Comparison of ENCODE assay signal across 20 cellular contexts in genomic region chr1:111504097-111504496, GRCh38. TPM values are rescaled to one million over a fixed set of nuclear protein-coding genes. Genes with fewer than 3 reads are reported as not detected.
DNase-seq lines count a peak whose midpoint lies in the region; ATAC-seq, FAIRE-seq and TF ChIP-seq lines count a peak whose summit lies in the region.
"Had no signal": no experiment of that assay in that cellular context is flagged by ENCODE, and none has a peak within 500 bp of the region (broad histone marks: within the 10 kb centered on the region; RNA-seq: fewer than 3 reads in every experiment).

No MANE protein-coding gene starts in this region.

- CTCF ChIA-PET in HepG2 (lab: Yijun Ruan, JAX; ENCODE audit: low intra/inter-chr PET ratio, low total read pairs): no interaction called here

- no peak for FAIRE-seq in HepG2 (lab: Jason Lieb, UNC)
- FAIRE-seq: kidney had no signal

- WGBS in HepG2 (ENCODE audit: low lambda C conversion rate): 23% methylated on average over 4 of the region's 6 CpGs
- WGBS in right lobe of liver (ENCODE audit: insufficient coverage, low coverage, low lambda C conversion rate, missing lambda C conversion rate): 69% methylated on average over 4 of the region's 6 CpGs

- TF ChIP-seq EP300 in HepG2 (IDR thresholded peaks at IDR 0.05; ENCODE audit: low read depth in 2 of 2, low read length in 2 of 2) (no peak), HepG2 (CRISPR knock-in tag; IDR thresholded peaks at IDR 0.05; ENCODE audit: borderline replicate concordance) (no peak)

- POLR2A ChIA-PET in HepG2 (lab: Yijun Ruan, JAX): interaction anchor here (1.2 kb wide), 1 partner anchor 22 kb away, joined by 4 read pairs; no protein-coding TSS in a partner anchor

- DNase-seq in HepG2 (ENCODE audit: low spot score) (no peak), right lobe of liver (no peak), SIG-M5 (lab: John Stamatoyannopoulos, UW) (no peak), mucosa of descending colon (no peak), cerebellar cortex (ENCODE audit: low spot score) (no peak), G401 (ENCODE audit: low spot score) (no peak)
- DNase-seq: activated naive CD8-positive, alpha-beta T cell treated with anti-CD3 and anti-CD28 coated beads, Interleukin-2, amount 50 U/mL, for 24 hours; GOT3; kidney; NCI-H1092 treated with DMSO at 0.1 percent for 48 hours; NCI-H774; stimulated activated CD4-positive, alpha-beta T cell treated with anti-CD3 and anti-CD28 coated beads, Interleukin-2, amount 100 ng/mL, for 48 hours had no signal

- H3K4me2 ChIP-seq in HepG2 (ENCODE audit: low read depth, low read length) (peak overlapping the region; percentile 32; the same call in 1 of the 2 replicates), SU-DHL-6 (ENCODE audit: low read depth, low read length, poor library complexity, severe bottlenecking) (no peak overlapping the region)

- no TSS peak for BruUV-seq in HepG2 (replicated peaks; lab: Mats Ljungman, UMichigan)

- H3K36me3 ChIP-seq in HepG2 (replicated peaks in 1 of 2; ENCODE audit: control insufficient read depth in 1 of 2, insufficient read depth in 2 of 2, low read length in 2 of 2) (no peaks in the 10 kb centered on the region), right lobe of liver (no peaks in the 10 kb centered on the region), SU-DHL-6 (ENCODE audit: low read length) (no peaks in the 10 kb centered on the region), mucosa of descending colon (ENCODE audit: low read depth) (no peaks in the 10 kb centered on the region)

- H3K9me3 ChIP-seq in HepG2 (ENCODE audit: low read length) (no peaks in the 10 kb centered on the region), right lobe of liver (no peaks in the 10 kb centered on the region), SU-DHL-6 (ENCODE audit: insufficient read depth, low read length) (no peaks in the 10 kb centered on the region), mucosa of descending colon (no peaks in the 10 kb centered on the region)

- no peak for TF ChIP-seq CTCF in HepG2 (CRISPR knock-in tag; IDR thresholded peaks at IDR 0.05)
- TF ChIP-seq CTCF in right lobe of liver (IDR thresholded peaks at IDR 0.05): no peak
- TF ChIP-seq CTCF in SU-DHL-6 (IDR thresholded peaks at IDR 0.05; ENCODE audit: insufficient read depth, low read length, poor library complexity, severe bottlenecking): no peak
- no peak for TF ChIP-seq CTCF in mucosa of descending colon (IDR thresholded peaks at IDR 0.05)

- H3F3A ChIP-seq in SU-DHL-6 (ENCODE audit: insufficient read depth): peaks cover 24% of the 10 kb centered on the region

- no peak overlapping the region for H3K9ac ChIP-seq in HepG2 (ENCODE audit: insufficient read depth, low read depth, low read length)
- no peak overlapping the region for H3K9ac ChIP-seq in SU-DHL-6 (ENCODE audit: low read length)

- H3K4me3 ChIP-seq in HepG2 (replicated peaks in 1 of 3; ENCODE audit: insufficient read depth in 1 of 3, low read depth in 2 of 3, low read length in 3 of 3) (no peak overlapping the region), right lobe of liver (no peak overlapping the region), SU-DHL-6 (ENCODE audit: insufficient read depth, low read length, poor library complexity, severe bottlenecking) (no peak overlapping the region), mucosa of descending colon (no peak overlapping the region)

- H3K27me3 ChIP-seq in HepG2 (ENCODE audit: control insufficient read depth in 1 of 2, insufficient read depth in 2 of 2, low read length in 2 of 2): no peaks in the 10 kb centered on the region; a peak in 1 of 5 replicates
- no peaks in the 10 kb centered on the region for H3K27me3 ChIP-seq in right lobe of liver
- no peaks in the 10 kb centered on the region for H3K27me3 ChIP-seq in SU-DHL-6 (ENCODE audit: low read length)
- H3K27me3 ChIP-seq in layer of hippocampus (ENCODE audit: control insufficient read depth, insufficient read depth, low read length): no peaks in the 10 kb centered on the region

- intact Hi-C loops in HepG2 (cut with micrococcal nuclease; ENCODE audit: unreplicated experiment): loop anchor here (1.0 kb wide), 1 partner anchor 15 kb away; no protein-coding TSS in a partner anchor
- intact Hi-C loops in right lobe of liver (cut with DNase I): loop anchor here in 1 of 2 donors (10.0 kb wide), 1 partner anchor 161 kb away; no protein-coding TSS in a partner anchor
- intact Hi-C loops in mucosa of descending colon (cut with DNase I, micrococcal nuclease): loop anchor here in 1 of 2 donors (10.0 kb wide), 1 partner anchor 241 kb away; no protein-coding TSS in a partner anchor

- TF ChIP-seq POLR2A in HepG2 (IDR thresholded peaks at IDR 0.05; ENCODE audit: insufficient read depth in 1 of 2, low read depth in 2 of 2, low read length in 2 of 2) (no peak), right lobe of liver (IDR thresholded peaks at IDR 0.05) (no peak)

- H3K27ac ChIP-seq in HepG2 (ENCODE audit: extremely low read length, insufficient read depth, low read length): no peak overlapping the region
- peak overlapping the region in 1 of 3 donors; percentile 13 for H3K27ac ChIP-seq in right lobe of liver
- H3K27ac ChIP-seq in SU-DHL-6 (ENCODE audit: low read depth, low read length): no peak overlapping the region
- peak overlapping the region; percentile 43 for H3K27ac ChIP-seq in layer of hippocampus (ENCODE audit: low read depth, low read length)

- H3K4me1 ChIP-seq in HepG2 (ENCODE audit: insufficient read depth, low read length): peaks cover 44% of the 10 kb centered on the region
- H3K4me1 ChIP-seq in right lobe of liver: peaks cover 0 to 6% (median 4%) of the 10 kb centered on the region in 4 donors
- H3K4me1 ChIP-seq in mucosa of descending colon (ENCODE audit: low read depth): peaks cover 17% of the 10 kb centered on the region

- in situ Hi-C loops in HepG2 (cut with HindIII; ENCODE audit: extremely low pct_ligation_motif_present, low pct_unique_long_range_greater_than_20kb) (loop anchor here (10.0 kb wide), 1 partner anchor 121 kb away; no protein-coding TSS in a partner anchor), G401 (cut with HindIII; ENCODE audit: low sequenced_read_pairs) (no loop called here)

- H3K9me2 ChIP-seq in SU-DHL-6 (replicated peaks; ENCODE audit: insufficient read depth, low read length): no peaks in the 10 kb centered on the region

- no peaks in the 10 kb centered on the region for H3K79me2 ChIP-seq in HepG2 (ENCODE audit: insufficient read depth, low read length)
- H3K79me2 ChIP-seq in SU-DHL-6 (ENCODE audit: insufficient read depth, low read length): no peaks in the 10 kb centered on the region

- H4K20me1 ChIP-seq in HepG2 (ENCODE audit: insufficient read depth, low read length) (no peaks in the 10 kb centered on the region), SU-DHL-6 (ENCODE audit: low read depth, low read length) (no peaks in the 10 kb centered on the region)

- H2AFZ ChIP-seq in HepG2 (ENCODE audit: low read length): no peak overlapping the region
- peak overlapping the region; percentile 82 for H2AFZ ChIP-seq in SU-DHL-6 (ENCODE audit: low read depth, low read length, severe bottlenecking)

- no peak for ATAC-seq in HepG2
- no peak for ATAC-seq in right lobe of liver
- ATAC-seq in mucosa of descending colon: no peak
- ATAC-seq: activated naive CD8-positive, alpha-beta T cell treated with anti-CD3 and anti-CD28 coated beads, Interleukin-2, amount 50 U/mL, for 24 hours; WTC11 had no signal

- TF ChIP-seq RAD21 in HepG2 (CRISPR knock-in tag; IDR thresholded peaks at IDR 0.05): no peak

RNA-seq across cellular contexts. Expression of gene ADORA3, which starts 0.7 kb away (rescaled TPM):
- total RNA-seq in HepG2 (2016; rRNA removed; fragmentation: Illumina TruSeq; extraction: Trizol) (not detected in 2 replicates), right lobe of liver (1 to 10 TPM; 2.7 to 6.3 (median 3.9) TPM), mucosa of descending colon (1 to 10 TPM; 1.3 to 8.4 (median 7.5) TPM)
- total RNA-seq in HepG2 (2016; cell fraction: cytosol; rRNA removed; fragmentation: Illumina TruSeq; extraction: Trizol; ENCODE audit: low read depth): not detected in 2 replicates
- total RNA-seq in HepG2 (2016; cell fraction: insoluble cytoplasmic fraction; rRNA removed; fragmentation: Illumina TruSeq; extraction: Trizol): not detected in 2 replicates
- total RNA-seq in HepG2 (2016; cell fraction: membrane; rRNA removed; fragmentation: Illumina TruSeq; extraction: Trizol): not detected in 2 replicates
- not detected in 2 replicates for total RNA-seq in HepG2 (2016; cell fraction: nucleus; rRNA removed; fragmentation: Illumina TruSeq; extraction: Trizol)
- polyA plus RNA-seq in HepG2 (2011; rRNA removed): 0.09 TPM in 1 of 2 replicates, not detected in the other
- polyA plus RNA-seq in HepG2 (2011; cell fraction: cytosol; rRNA removed): 0.04 TPM in 1 of 2 replicates, not detected in the other
- polyA plus RNA-seq in HepG2 (2011; cell fraction: nucleus; rRNA removed): not detected in 2 replicates
- polyA plus RNA-seq in HepG2 (2012): not detected in 2 replicates
- polyA plus RNA-seq in HepG2 (2016; cell fraction: cytosol; fragmentation: Illumina TruSeq; extraction: Trizol; ENCODE audit: low read depth): not detected in 2 replicates
- not detected in 2 replicates for polyA plus RNA-seq in HepG2 (2016; cell fraction: insoluble cytoplasmic fraction; fragmentation: Illumina TruSeq; extraction: Trizol; ENCODE audit: low read depth)
- polyA plus RNA-seq in HepG2 (2016; cell fraction: membrane; fragmentation: Illumina TruSeq; extraction: Trizol; ENCODE audit: low read depth): not detected in 2 replicates
- polyA plus RNA-seq in HepG2 (2016; cell fraction: nucleus; fragmentation: Illumina TruSeq; extraction: Trizol; ENCODE audit: insufficient read depth, low read depth): not detected in 2 replicates
- polyA minus RNA-seq in HepG2 (2011; rRNA and poly(A)+ RNA removed; ENCODE audit: low replicate concordance): 0.44 TPM in 1 of 2 replicates, not detected in the other
- not detected in 2 replicates for polyA minus RNA-seq in HepG2 (2011; cell fraction: cytosol; rRNA and poly(A)+ RNA removed)
- not detected in 2 replicates for polyA minus RNA-seq in HepG2 (2011; cell fraction: nucleus; rRNA and poly(A)+ RNA removed)
- total RNA-seq in G401 (2014; rRNA removed; shearing (Covaris generic)): not detected in 2 replicates
- total RNA-seq: activated CD8-positive, alpha-beta memory T cell treated with anti-CD3 and anti-CD28 coated beads for 36 hours; mononuclear cell; osteoblast had no signal
- polyA plus RNA-seq: AG04450 had no signal

RNA-seq across cellular contexts. Expression of gene TMIGD3, which starts 0.7 kb away (rescaled TPM):
- total RNA-seq in HepG2 (2016; rRNA removed; fragmentation: Illumina TruSeq; extraction: Trizol): not detected in 2 replicates
- total RNA-seq in HepG2 (2016; cell fraction: cytosol; rRNA removed; fragmentation: Illumina TruSeq; extraction: Trizol; ENCODE audit: low read depth): not detected in 2 replicates
- total RNA-seq in HepG2 (2016; cell fraction: insoluble cytoplasmic fraction; rRNA removed; fragmentation: Illumina TruSeq; extraction: Trizol): not detected in 2 replicates
- total RNA-seq in HepG2 (2016; cell fraction: membrane; rRNA removed; fragmentation: Illumina TruSeq; extraction: Trizol): not detected in 2 replicates
- total RNA-seq in HepG2 (2016; cell fraction: nucleus; rRNA removed; fragmentation: Illumina TruSeq; extraction: Trizol): not detected in 2 replicates
- polyA plus RNA-seq in HepG2 (2011; rRNA removed): not detected in 2 replicates
- polyA plus RNA-seq in HepG2 (2011; cell fraction: cytosol; rRNA removed): 0.13 TPM in 1 of 2 replicates, not detected in the other
- polyA plus RNA-seq in HepG2 (2011; cell fraction: nucleus; rRNA removed): not detected in 2 replicates
- not detected in 2 replicates for polyA plus RNA-seq in HepG2 (2012)
- polyA plus RNA-seq in HepG2 (2016; cell fraction: cytosol; fragmentation: Illumina TruSeq; extraction: Trizol; ENCODE audit: low read depth): not detected in 2 replicates
- not detected in 2 replicates for polyA plus RNA-seq in HepG2 (2016; cell fraction: insoluble cytoplasmic fraction; fragmentation: Illumina TruSeq; extraction: Trizol; ENCODE audit: low read depth)
- not detected in 2 replicates for polyA plus RNA-seq in HepG2 (2016; cell fraction: membrane; fragmentation: Illumina TruSeq; extraction: Trizol; ENCODE audit: low read depth)
- polyA plus RNA-seq in HepG2 (2016; cell fraction: nucleus; fragmentation: Illumina TruSeq; extraction: Trizol; ENCODE audit: insufficient read depth, low read depth): not detected in 2 replicates
- polyA minus RNA-seq in HepG2 (2011; rRNA and poly(A)+ RNA removed; ENCODE audit: low replicate concordance): not detected in 2 replicates
- not detected in 2 replicates for polyA minus RNA-seq in HepG2 (2011; cell fraction: cytosol; rRNA and poly(A)+ RNA removed)
- polyA minus RNA-seq in HepG2 (2011; cell fraction: nucleus; rRNA and poly(A)+ RNA removed): not detected in 2 replicates
- 1 to 10 TPM; 2.4 to 9.7 (median 5.8) TPM for total RNA-seq in right lobe of liver
- total RNA-seq in mucosa of descending colon: 1 to 10 TPM in 2 of 3 donors, under 1 TPM in 1; 0.87 to 5.0 (median 3.5) TPM
- total RNA-seq in G401 (2014; rRNA removed; shearing (Covaris generic)): not detected in 2 replicates
- total RNA-seq: activated T-helper 1 cell treated with anti-CD3 and anti-CD28 coated beads, Interleukin-12 subunit alpha, Interleukin-12 subunit beta, Interleukin-2, Interleukin-4 antibody, amounts not matched to agents 30 ng/mL and 10 ng/mL and 1 ng/mL, durations not matched to agents 14 hours and 24 hours and 36 hours; mononuclear cell; osteoblast; WTC11 had no signal
- polyA plus RNA-seq: AG04450 had no signal

RNA-seq across cellular contexts. Expression of gene C1orf162, which starts 30.3 kb away (rescaled TPM):
- 0.27 TPM in 1 of 2 replicates, not detected in the other for total RNA-seq in HepG2 (2016; rRNA removed; fragmentation: Illumina TruSeq; extraction: Trizol)
- total RNA-seq in HepG2 (2016; cell fraction: cytosol; rRNA removed; fragmentation: Illumina TruSeq; extraction: Trizol; ENCODE audit: low read depth): not detected in 2 replicates
- total RNA-seq in HepG2 (2016; cell fraction: insoluble cytoplasmic fraction; rRNA removed; fragmentation: Illumina TruSeq; extraction: Trizol): 0.28 TPM in 1 of 2 replicates, not detected in the other
- 0.10 and 0.12 TPM in 2 replicates for total RNA-seq in HepG2 (2016; cell fraction: membrane; rRNA removed; fragmentation: Illumina TruSeq; extraction: Trizol)
- 0.22 and 0.81 TPM in 2 replicates for total RNA-seq in HepG2 (2016; cell fraction: nucleus; rRNA removed; fragmentation: Illumina TruSeq; extraction: Trizol)
- 0.61 and 0.89 TPM in 2 replicates for polyA plus RNA-seq in HepG2 (2011; rRNA removed)
- 0.15 and 0.34 TPM in 2 replicates for polyA plus RNA-seq in HepG2 (2011; cell fraction: cytosol; rRNA removed)
- polyA plus RNA-seq in HepG2 (2011; cell fraction: nucleus; rRNA removed): 2.7 and 3.0 TPM in 2 replicates
- polyA plus RNA-seq in HepG2 (2012): 0.66 and 0.83 TPM in 2 replicates
- 0.16 and 0.20 TPM in 2 replicates for polyA plus RNA-seq in HepG2 (2016; cell fraction: cytosol; fragmentation: Illumina TruSeq; extraction: Trizol; ENCODE audit: low read depth)
- not detected in 2 replicates for polyA plus RNA-seq in HepG2 (2016; cell fraction: insoluble cytoplasmic fraction; fragmentation: Illumina TruSeq; extraction: Trizol; ENCODE audit: low read depth)
- 0.19 and 0.20 TPM in 2 replicates for polyA plus RNA-seq in HepG2 (2016; cell fraction: membrane; fragmentation: Illumina TruSeq; extraction: Trizol; ENCODE audit: low read depth)
- 0.85 and 1.2 TPM in 2 replicates for polyA plus RNA-seq in HepG2 (2016; cell fraction: nucleus; fragmentation: Illumina TruSeq; extraction: Trizol; ENCODE audit: insufficient read depth, low read depth)
- polyA minus RNA-seq in HepG2 (2011; rRNA and poly(A)+ RNA removed; ENCODE audit: low replicate concordance): 0.33 TPM in 1 of 2 replicates, not detected in the other
- not detected in 2 replicates for polyA minus RNA-seq in HepG2 (2011; cell fraction: cytosol; rRNA and poly(A)+ RNA removed)
- polyA minus RNA-seq in HepG2 (2011; cell fraction: nucleus; rRNA and poly(A)+ RNA removed): 1.4 and 1.9 TPM in 2 replicates
- total RNA-seq in right lobe of liver: 10 to 100 TPM in 2 of 6 experiments, 1 to 10 TPM in 4; 6.1 to 16.9 (median 9.3) TPM
- 10 to 100 TPM in 2 of 3 donors, 1 to 10 TPM in 1; 4.2 to 21.5 (median 14.7) TPM for total RNA-seq in mucosa of descending colon
- 0.51 TPM in 1 of 2 replicates, not detected in the other for total RNA-seq in G401 (2014; rRNA removed; shearing (Covaris generic))

RNA-seq across cellular contexts. Expression of gene ATP5PB, which starts 54.8 kb away (rescaled TPM):
- total RNA-seq in HepG2 (2016; rRNA removed; fragmentation: Illumina TruSeq; extraction: Trizol) (541 and 772 TPM in 2 replicates), right lobe of liver (100 to 1,000 TPM; 128 to 152 (median 148) TPM), mucosa of descending colon (100 to 1,000 TPM; 274 to 427 (median 390) TPM)
- 74.4 and 81.4 TPM in 2 replicates for total RNA-seq in HepG2 (2016; cell fraction: cytosol; rRNA removed; fragmentation: Illumina TruSeq; extraction: Trizol; ENCODE audit: low read depth)
- total RNA-seq in HepG2 (2016; cell fraction: insoluble cytoplasmic fraction; rRNA removed; fragmentation: Illumina TruSeq; extraction: Trizol): 539 and 786 TPM in 2 replicates
- 177 and 193 TPM in 2 replicates for total RNA-seq in HepG2 (2016; cell fraction: membrane; rRNA removed; fragmentation: Illumina TruSeq; extraction: Trizol)
- total RNA-seq in HepG2 (2016; cell fraction: nucleus; rRNA removed; fragmentation: Illumina TruSeq; extraction: Trizol): 163 and 174 TPM in 2 replicates
- 209 and 297 TPM in 2 replicates for polyA plus RNA-seq in HepG2 (2011; rRNA removed)
- 185 and 234 TPM in 2 replicates for polyA plus RNA-seq in HepG2 (2011; cell fraction: cytosol; rRNA removed)
- polyA plus RNA-seq in HepG2 (2011; cell fraction: nucleus; rRNA removed): 41.9 and 44.4 TPM in 2 replicates
- polyA plus RNA-seq in HepG2 (2012): 196 and 251 TPM in 2 replicates
- 96.2 and 101 TPM in 2 replicates for polyA plus RNA-seq in HepG2 (2016; cell fraction: cytosol; fragmentation: Illumina TruSeq; extraction: Trizol; ENCODE audit: low read depth)
- polyA plus RNA-seq in HepG2 (2016; cell fraction: insoluble cytoplasmic fraction; fragmentation: Illumina TruSeq; extraction: Trizol; ENCODE audit: low read depth): 672 and 700 TPM in 2 replicates
- 146 and 153 TPM in 2 replicates for polyA plus RNA-seq in HepG2 (2016; cell fraction: membrane; fragmentation: Illumina TruSeq; extraction: Trizol; ENCODE audit: low read depth)
- 225 and 252 TPM in 2 replicates for polyA plus RNA-seq in HepG2 (2016; cell fraction: nucleus; fragmentation: Illumina TruSeq; extraction: Trizol; ENCODE audit: insufficient read depth, low read depth)
- 137 and 342 TPM in 2 replicates for polyA minus RNA-seq in HepG2 (2011; rRNA and poly(A)+ RNA removed; ENCODE audit: low replicate concordance)
- 103 and 109 TPM in 2 replicates for polyA minus RNA-seq in HepG2 (2011; cell fraction: cytosol; rRNA and poly(A)+ RNA removed)
- 22.0 and 30.5 TPM in 2 replicates for polyA minus RNA-seq in HepG2 (2011; cell fraction: nucleus; rRNA and poly(A)+ RNA removed)
- 744 and 851 TPM in 2 replicates for total RNA-seq in G401 (2014; rRNA removed; shearing (Covaris generic))

RNA-seq across cellular contexts. Expression of gene WDR77, which starts 55.0 kb away (rescaled TPM):
- total RNA-seq in HepG2 (2016; rRNA removed; fragmentation: Illumina TruSeq; extraction: Trizol): 90.6 and 93.3 TPM in 2 replicates
- total RNA-seq in HepG2 (2016; cell fraction: cytosol; rRNA removed; fragmentation: Illumina TruSeq; extraction: Trizol; ENCODE audit: low read depth): 10.9 and 11.3 TPM in 2 replicates
- 90.6 and 93.0 TPM in 2 replicates for total RNA-seq in HepG2 (2016; cell fraction: insoluble cytoplasmic fraction; rRNA removed; fragmentation: Illumina TruSeq; extraction: Trizol)
- 27.9 and 29.9 TPM in 2 replicates for total RNA-seq in HepG2 (2016; cell fraction: membrane; rRNA removed; fragmentation: Illumina TruSeq; extraction: Trizol)
- 45.5 and 50.4 TPM in 2 replicates for total RNA-seq in HepG2 (2016; cell fraction: nucleus; rRNA removed; fragmentation: Illumina TruSeq; extraction: Trizol)
- polyA plus RNA-seq in HepG2 (2011; rRNA removed): 96.3 and 108 TPM in 2 replicates
- polyA plus RNA-seq in HepG2 (2011; cell fraction: cytosol; rRNA removed): 79.1 and 89.1 TPM in 2 replicates
- polyA plus RNA-seq in HepG2 (2011; cell fraction: nucleus; rRNA removed): 150 and 155 TPM in 2 replicates
- polyA plus RNA-seq in HepG2 (2012): 29.9 and 30.8 TPM in 2 replicates
- 10.9 and 11.6 TPM in 2 replicates for polyA plus RNA-seq in HepG2 (2016; cell fraction: cytosol; fragmentation: Illumina TruSeq; extraction: Trizol; ENCODE audit: low read depth)
- polyA plus RNA-seq in HepG2 (2016; cell fraction: insoluble cytoplasmic fraction; fragmentation: Illumina TruSeq; extraction: Trizol; ENCODE audit: low read depth): 83.1 and 89.4 TPM in 2 replicates
- polyA plus RNA-seq in HepG2 (2016; cell fraction: membrane; fragmentation: Illumina TruSeq; extraction: Trizol; ENCODE audit: low read depth): 20.8 and 22.9 TPM in 2 replicates
- polyA plus RNA-seq in HepG2 (2016; cell fraction: nucleus; fragmentation: Illumina TruSeq; extraction: Trizol; ENCODE audit: insufficient read depth, low read depth): 63.2 and 65.3 TPM in 2 replicates
- polyA minus RNA-seq in HepG2 (2011; rRNA and poly(A)+ RNA removed; ENCODE audit: low replicate concordance): 267 TPM in 2 replicates
- polyA minus RNA-seq in HepG2 (2011; cell fraction: cytosol; rRNA and poly(A)+ RNA removed): 35.8 and 44.4 TPM in 2 replicates
- 51.8 and 62.4 TPM in 2 replicates for polyA minus RNA-seq in HepG2 (2011; cell fraction: nucleus; rRNA and poly(A)+ RNA removed)
- total RNA-seq in right lobe of liver: 10 to 100 TPM; 11.4 to 27.3 (median 14.0) TPM
- 10 to 100 TPM; 20.2 to 28.2 (median 23.4) TPM for total RNA-seq in mucosa of descending colon
- total RNA-seq in G401 (2014; rRNA removed; shearing (Covaris generic)): 89.2 and 134 TPM in 2 replicates
